ENCODE assay signal across 9 cellular contexts in genomic region chr1:41359211-41360073, GRCh38. TPM values are rescaled to one million over a fixed set of nuclear protein-coding genes. Genes with fewer than 3 reads are reported as not detected.
DNase-seq lines count a peak whose midpoint lies in the region; ATAC-seq and FAIRE-seq lines count a peak whose summit lies in the region.
"Had no signal": no experiment of that assay in that cellular context is flagged by ENCODE, and none has a peak within 500 bp of the region (broad histone marks: within the 10 kb centered on the region; RNA-seq: fewer than 3 reads in every experiment).

No MANE protein-coding gene starts in this region.

- H3K4me1 Mint-ChIP-seq in activated CD8-positive, alpha-beta memory T cell treated with anti-CD3 and anti-CD28 coated beads, Interleukin-2, amount 10 ng/mL, durations not matched to agents 7 days and 5 days: peaks cover 7% of the 10 kb centered on the region
- H3K4me1 Mint-ChIP-seq in immature natural killer cell: peaks cover 11 to 12% of the 10 kb centered on the region in 2 donors
- H3K4me1 Mint-ChIP-seq in activated CD4-positive, alpha-beta T cell treated with anti-CD3 and anti-CD28 coated beads for 36 hours: peaks cover 10% of the 10 kb centered on the region

- POLR2A ChIA-PET in activated CD4-positive, alpha-beta T cell treated with anti-CD3 and anti-CD28 coated beads for 36 hours (lab: Charles Lee): no interaction called here

- H3K4me3 Mint-ChIP-seq in activated CD8-positive, alpha-beta memory T cell treated with anti-CD3 and anti-CD28 coated beads, Interleukin-2, amount 10 ng/mL, durations not matched to agents 7 days and 5 days: peak overlapping the region; percentile 6
- peak overlapping the region in 4 of 5 donors; percentile 16 to 78 (median 58) for H3K4me3 Mint-ChIP-seq in immature natural killer cell
- H3K4me3 Mint-ChIP-seq in activated CD4-positive, alpha-beta T cell treated with anti-CD3 and anti-CD28 coated beads for 36 hours: no peak overlapping the region

- H3K27me3 Mint-ChIP-seq in activated CD8-positive, alpha-beta memory T cell treated with anti-CD3 and anti-CD28 coated beads, Interleukin-2, amount 10 ng/mL, durations not matched to agents 7 days and 5 days: peaks cover 30% of the 10 kb centered on the region
- peaks cover 12 to 20% (median 13%) of the 10 kb centered on the region in 3 donors for H3K27me3 Mint-ChIP-seq in immature natural killer cell (ENCODE audit: low read depth in 3 of 3)
- H3K27me3 Mint-ChIP-seq in activated CD4-positive, alpha-beta T cell treated with anti-CD3 and anti-CD28 coated beads for 36 hours: peaks cover 22% of the 10 kb centered on the region

- peaks cover 0 to 6% of the 10 kb centered on the region in 2 donors for H3K27me3 ChIP-seq in small intestine (ENCODE audit: control insufficient read depth in 2 of 2, insufficient read depth in 2 of 2, low read length in 2 of 2)

- peaks cover 2 to 3% of the 10 kb centered on the region in 2 donors for H3K4me1 ChIP-seq in small intestine (ENCODE audit: control insufficient read depth in 2 of 2, insufficient read depth in 1 of 2, low read depth in 1 of 2, low read length in 1 of 2)

- FAIRE-seq in small intestine (lab: Jason Lieb, UNC): no peak

- CTCF ChIA-PET in activated CD8-positive, alpha-beta memory T cell treated with anti-CD3 and anti-CD28 coated beads, Interleukin-2, amount 10 ng/mL, durations not matched to agents 7 days and 5 days (lab: Charles Lee): interaction anchor here (1.9 to 2.1 kb wide), 2 partner anchors 58 to 73 kb away, joined by 4 to 8 read pairs; no protein-coding TSS in a partner anchor
- CTCF ChIA-PET in activated CD4-positive, alpha-beta T cell treated with anti-CD3 and anti-CD28 coated beads for 36 hours (lab: Charles Lee): interaction anchor here (0.6 to 1.0 kb wide), 4 partner anchors 55 to 1220 kb away, joined by 3 to 5 read pairs (median 3); no protein-coding TSS in a partner anchor

- H3K4me3 ChIP-seq in small intestine (ENCODE audit: low read depth in 1 of 2, low read length in 2 of 2): no peak overlapping the region
- H3K4me3 ChIP-seq: lung had no signal

- intact Hi-C loops in activated CD4-positive, alpha-beta T cell treated with anti-CD3 and anti-CD28 coated beads for 36 hours (cut with DNase I, micrococcal nuclease): loop anchor here in 1 of 2 experiments (2.0 to 10.0 kb wide), 7 partner anchors 117 to 1408 kb away; partner anchors contain the start of genes C1orf50, P3H1, PPCS and SCMH1

- H3K36me3 ChIP-seq in small intestine (ENCODE audit: control insufficient read depth in 2 of 2, insufficient read depth in 2 of 2, low read length in 2 of 2): no peaks in the 10 kb centered on the region

- peak; percentile 22 for DNase-seq in GOT3 (lab: John Stamatoyannopoulos, UW)
- no peak for DNase-seq in activated CD8-positive, alpha-beta memory T cell treated with anti-CD3 and anti-CD28 coated beads, Interleukin-2, amount 10 ng/mL, durations not matched to agents 7 days and 5 days
- DNase-seq in immature natural killer cell: no peak
- peak; percentile 21 for DNase-seq in stimulated activated CD8-positive, alpha-beta memory T cell treated with anti-CD3 and anti-CD28 coated beads, Interleukin-4, amount 100 ng/mL, for 48 hours
- no peak for DNase-seq in activated CD4-positive, alpha-beta T cell treated with anti-CD3 and anti-CD28 coated beads for 36 hours
- no peak for DNase-seq in small intestine
- DNase-seq: NCI-H2029 treated with DMSO at 0.1 percent for 48 hours had no signal

- no peak overlapping the region for H3K27ac ChIP-seq in small intestine (ENCODE audit: low read depth in 1 of 2, low read length in 1 of 2)

- H3K9me3 Mint-ChIP-seq in activated CD8-positive, alpha-beta memory T cell treated with anti-CD3 and anti-CD28 coated beads, Interleukin-2, amount 10 ng/mL, durations not matched to agents 7 days and 5 days (ENCODE audit: low read depth): no peaks in the 10 kb centered on the region
- no peaks in the 10 kb centered on the region for H3K9me3 Mint-ChIP-seq in immature natural killer cell
- no peaks in the 10 kb centered on the region for H3K9me3 Mint-ChIP-seq in activated CD4-positive, alpha-beta T cell treated with anti-CD3 and anti-CD28 coated beads for 36 hours (ENCODE audit: low read depth)

- no peak for ATAC-seq in activated CD8-positive, alpha-beta memory T cell treated with anti-CD3 and anti-CD28 coated beads, Interleukin-2, amount 10 ng/mL, durations not matched to agents 7 days and 5 days
- ATAC-seq in activated CD4-positive, alpha-beta T cell treated with anti-CD3 and anti-CD28 coated beads for 36 hours: no peak
- no peak for ATAC-seq in GM21717 (IDR thresholded peaks at IDR 0.05; ENCODE audit: unreplicated experiment)

- H3K9me3 ChIP-seq in small intestine (ENCODE audit: control insufficient read depth, low read depth): no peaks in the 10 kb centered on the region

- H3K27ac Mint-ChIP-seq in activated CD8-positive, alpha-beta memory T cell treated with anti-CD3 and anti-CD28 coated beads, Interleukin-2, amount 10 ng/mL, durations not matched to agents 7 days and 5 days: no peak overlapping the region
- peak overlapping the region; percentile 48 to 95 (median 86) for H3K27ac Mint-ChIP-seq in immature natural killer cell
- H3K27ac Mint-ChIP-seq in activated CD4-positive, alpha-beta T cell treated with anti-CD3 and anti-CD28 coated beads for 36 hours: no peak overlapping the region

- no peaks in the 10 kb centered on the region for H3K36me3 Mint-ChIP-seq in activated CD8-positive, alpha-beta memory T cell treated with anti-CD3 and anti-CD28 coated beads, Interleukin-2, amount 10 ng/mL, durations not matched to agents 7 days and 5 days
- H3K36me3 Mint-ChIP-seq in immature natural killer cell: no peaks in the 10 kb centered on the region
- H3K36me3 Mint-ChIP-seq in activated CD4-positive, alpha-beta T cell treated with anti-CD3 and anti-CD28 coated beads for 36 hours (ENCODE audit: low read depth): no peaks in the 10 kb centered on the region

- 88 to 92% (median 91%) methylated on average over 10 of the region's 10 CpGs for WGBS in small intestine, 3 donors

RNA-seq across cellular contexts. Expression of gene FOXO6, which starts 1.8 kb away (rescaled TPM):
- total RNA-seq in activated CD8-positive, alpha-beta memory T cell treated with anti-CD3 and anti-CD28 coated beads, Interleukin-2, amount 10 ng/mL, durations not matched to agents 7 days and 5 days: not detected
- polyA plus RNA-seq in immature natural killer cell: not detected
- total RNA-seq in activated CD4-positive, alpha-beta T cell treated with anti-CD3 and anti-CD28 coated beads for 36 hours: under 1 TPM in 1 of 2 experiments, not detected in 1; 0.09 TPM
- under 1 TPM in 1 of 3 donors, not detected in 2; 0.34 TPM for polyA plus RNA-seq in small intestine

Comparison
In these comparisons a context has a peak if more than half of its experiments do, and no peak if none do; other contexts are left out.
1. DNase-seq: peak in GOT3 (single experiment) and stimulated activated CD8-positive, alpha-beta memory T cell treated with anti-CD3 and anti-CD28 coated beads, Interleukin-4, amount 100 ng/mL, for 48 hours (single experiment); none in activated CD8-positive, alpha-beta memory T cell treated with anti-CD3 and anti-CD28 coated beads, Interleukin-2, amount 10 ng/mL, durations not matched to agents 7 days and 5 days (single experiment), immature natural killer cell (0 of 3), activated CD4-positive, alpha-beta T cell treated with anti-CD3 and anti-CD28 coated beads for 36 hours (single experiment) and small intestine (single experiment).
2. H3K27ac Mint-ChIP-seq: peak in immature natural killer cell (6 of 6); none in activated CD8-positive, alpha-beta memory T cell treated with anti-CD3 and anti-CD28 coated beads, Interleukin-2, amount 10 ng/mL, durations not matched to agents 7 days and 5 days (single experiment) and activated CD4-positive, alpha-beta T cell treated with anti-CD3 and anti-CD28 coated beads for 36 hours (single experiment).